Comparison of ENCODE assay signal across 1 cellular context in the genomic region with DNA sequence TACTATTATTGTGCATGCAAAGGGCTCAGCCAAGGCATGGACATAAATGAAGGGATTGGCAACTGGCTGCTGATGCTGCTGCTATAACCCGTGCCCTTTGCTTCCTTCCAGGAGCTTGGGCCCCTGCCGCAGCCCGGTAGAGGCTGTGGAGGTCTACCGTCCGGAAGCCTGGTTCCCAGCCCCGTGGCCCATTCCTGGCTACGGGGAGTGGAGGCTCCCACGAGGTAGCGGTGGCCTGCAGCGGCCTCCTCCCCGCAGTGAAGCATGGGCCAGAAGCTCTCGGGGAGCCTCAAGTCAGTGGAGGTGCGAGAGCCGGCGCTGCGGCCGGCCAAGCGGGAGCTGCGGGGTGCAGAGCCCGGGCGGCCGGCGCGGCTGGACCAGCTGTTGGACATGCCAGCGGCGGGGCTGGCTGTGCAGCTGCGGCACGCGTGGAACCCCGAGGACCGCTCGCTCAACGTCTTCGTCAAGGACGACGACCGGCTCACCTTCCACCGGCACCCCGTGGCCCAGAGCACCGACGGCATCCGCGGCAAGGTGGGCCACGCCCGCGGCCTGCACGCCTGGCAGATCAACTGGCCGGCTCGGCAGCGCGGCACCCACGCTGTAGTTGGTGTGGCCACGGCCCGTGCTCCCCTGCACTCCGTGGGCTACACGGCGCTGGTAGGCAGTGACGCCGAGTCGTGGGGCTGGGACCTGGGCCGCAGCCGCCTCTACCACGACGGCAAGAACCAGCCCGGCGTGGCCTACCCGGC.
TF ChIP-seq lines count a peak whose summit lies in the region.

No MANE protein-coding gene starts in this region.

TF ChIP-seq in WTC11, 78 proteins besides CTCF, POLR2A, EP300 and RAD21 (continued from another document):
- TF ChIP-seq, protein P1, sequence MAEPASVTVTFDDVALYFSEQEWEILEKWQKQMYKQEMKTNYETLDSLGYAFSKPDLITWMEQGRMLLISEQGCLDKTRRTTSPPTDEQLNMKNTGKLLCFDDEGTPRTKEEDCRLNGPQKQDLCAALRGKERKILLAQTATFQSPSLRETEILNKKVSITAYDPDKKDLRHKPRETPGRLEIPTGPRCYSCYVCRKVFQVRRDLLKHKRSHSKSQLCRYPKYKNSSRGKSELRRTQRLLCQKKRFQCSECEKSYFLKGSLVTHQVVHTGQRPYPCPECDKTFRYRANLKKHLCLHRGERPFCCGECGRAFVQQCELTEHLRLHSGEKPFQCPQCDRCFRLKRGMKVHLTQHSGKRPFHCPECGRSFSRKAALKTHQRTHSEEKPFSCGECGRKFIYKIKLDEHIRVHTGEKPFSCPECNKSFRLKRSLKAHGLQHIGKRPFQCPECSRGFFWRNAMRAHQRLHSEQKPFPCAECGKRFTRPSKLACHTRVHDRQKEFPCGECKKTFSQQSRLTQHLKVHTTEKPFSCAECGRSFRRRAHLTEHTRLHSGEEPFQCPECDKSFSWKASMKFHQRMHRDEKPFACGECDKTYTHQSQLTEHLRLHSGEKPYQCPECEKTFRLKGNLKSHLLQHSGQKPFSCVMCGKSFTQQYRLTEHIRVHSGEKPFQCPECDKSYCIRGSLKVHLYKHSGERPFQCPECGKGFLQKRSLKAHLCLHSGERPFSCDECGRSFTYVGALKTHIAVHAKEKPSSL (CRISPR knock-in tag; conservative IDR thresholded peaks at IDR 0.05), result no peak
- TF ChIP-seq, protein P2, sequence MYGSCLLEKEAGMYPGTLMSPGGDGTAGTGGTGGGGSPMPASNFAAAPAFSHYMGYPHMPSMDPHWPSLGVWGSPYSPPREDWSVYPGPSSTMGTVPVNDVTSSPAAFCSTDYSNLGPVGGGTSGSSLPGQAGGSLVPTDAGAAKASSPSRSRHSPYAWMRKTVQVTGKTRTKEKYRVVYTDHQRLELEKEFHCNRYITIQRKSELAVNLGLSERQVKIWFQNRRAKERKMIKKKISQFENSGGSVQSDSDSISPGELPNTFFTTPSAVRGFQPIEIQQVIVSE (CRISPR knock-in tag; IDR thresholded peaks at IDR 0.05; ENCODE audit: borderline replicate concordance), result no peak
- no peak for TF ChIP-seq NFE2L1 (CRISPR knock-in tag; IDR thresholded peaks at IDR 0.05)
- TF ChIP-seq CREM (CRISPR knock-in tag; IDR thresholded peaks at IDR 0.05), result no peak
TF ChIP-seq in WTC11: peak in this region for 0.
